Comparison of ENCODE assay signal across 1 cellular context in genomic region chr14:74574092-74574438, GRCh38.
TF ChIP-seq lines count a peak whose summit lies in the region.

No MANE protein-coding gene starts in this region.

TF ChIP-seq in IMR-90, 13 proteins besides CTCF, POLR2A, EP300 and RAD21 (continued from another document):
- TF ChIP-seq CEBPB (IDR thresholded peaks at IDR 0.05; ENCODE audit: low read depth, low read length) (no peak), BHLHE40 (IDR thresholded peaks at IDR 0.05; ENCODE audit: low read depth, low read length) (no peak), FOS (IDR thresholded peaks at IDR 0.05; ENCODE audit: low read depth, low read length) (no peak), SMC3 (IDR thresholded peaks at IDR 0.05; ENCODE audit: low read depth, low read length) (no peak), MXI1 (IDR thresholded peaks at IDR 0.05; ENCODE audit: borderline replicate concordance, low read depth, low read length) (no peak)
TF ChIP-seq in IMR-90: peak in this region for 0.
